ENCODE assay signal across 21 cellular contexts in the genomic region with DNA sequence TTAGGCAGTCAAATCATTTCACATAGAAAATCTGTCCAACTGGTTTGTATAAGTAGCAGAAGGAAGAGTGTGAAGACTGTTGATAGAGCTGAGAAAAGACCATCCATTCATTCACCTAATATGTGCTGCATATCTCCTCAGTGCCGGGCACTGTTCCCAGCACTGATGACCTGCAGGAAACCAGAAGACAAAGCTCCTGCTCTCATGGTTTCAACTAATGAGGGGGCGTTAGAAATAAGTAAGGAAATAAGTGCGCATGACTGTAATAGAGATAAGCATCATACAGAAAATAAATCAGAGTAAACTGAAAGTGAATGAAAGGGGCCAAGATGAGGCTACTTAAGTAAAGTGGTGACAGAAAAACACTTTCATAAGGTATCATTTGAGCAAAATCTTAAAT.
"Had no signal": no experiment of that assay in that cellular context is flagged by ENCODE, and none has a peak within 500 bp of the region (broad histone marks: within the 10 kb centered on the region; RNA-seq: fewer than 3 reads in every experiment).

No MANE protein-coding gene starts in this region.

- DNase-seq: activated B cell treated with CpG ODN at 0.5 μM for 24 hours; activated CD4-positive, alpha-beta T cell treated with anti-CD3 and anti-CD28 coated beads for 36 hours; activated CD4-positive, alpha-beta T cell treated with anti-CD3 and anti-CD28 coated beads, Interleukin-2, amount 50 U/mL, for 4 hours; activated CD8-positive, alpha-beta memory T cell treated with anti-CD3 and anti-CD28 coated beads for 24 hours; activated CD8-positive, alpha-beta memory T cell treated with anti-CD3 and anti-CD28 coated beads, Interleukin-2, amount 50 U/mL, for 4 hours; activated T-cell treated with anti-CD3 and anti-CD28 coated beads, Interleukin-2, amount 50 U/mL, for 24 hours; amniotic stem cell; effector memory CD8-positive, alpha-beta T cell; kidney; lower lobe of right lung; naive thymus-derived CD4-positive, alpha-beta T cell; retina; spleen; stimulated activated CD4-positive, alpha-beta T cell treated with anti-CD3 and anti-CD28 coated beads, Interleukin-4, amount 100 ng/mL, for 24 hours; stimulated activated naive CD4-positive, alpha-beta T cell treated with Interleukin-2 at 50 U/mL for 16 hours; T-helper 17 cell had no signal

- H3K4me1 ChIP-seq: esophagus muscularis mucosa, lower lobe of right lung, spleen, vagina had no signal

- H3K27me3 ChIP-seq: cardiac muscle cell, esophagus muscularis mucosa, spleen, vagina had no signal

- H3K27ac ChIP-seq: cardiac muscle cell, esophagus muscularis mucosa, lower lobe of right lung, spleen, thoracic aorta, vagina had no signal

- H3K4me3 ChIP-seq: cardiac muscle cell, esophagus muscularis mucosa, lower lobe of right lung, spleen, thoracic aorta, vagina had no signal

- ATAC-seq: activated CD4-positive, alpha-beta T cell treated with anti-CD3 and anti-CD28 coated beads for 36 hours; activated T-helper 17 cell treated with anti-CD3 and anti-CD28 coated beads, Interleukin-2, amount 50 U/mL, for 72 hours; effector memory CD8-positive, alpha-beta T cell; lower lobe of right lung; naive thymus-derived CD4-positive, alpha-beta T cell; T-helper 17 cell had no signal

- H3K9me3 ChIP-seq: esophagus muscularis mucosa, lower lobe of right lung, spleen, thoracic aorta, vagina had no signal
